15 cellular contexts compared by ENCODE assay signal in genomic region chr1:32352831-32353383, GRCh38. TPM values are rescaled to one million over a fixed set of nuclear protein-coding genes. Genes with fewer than 3 reads are reported as not detected.
A peak's percentile ranks its signal among the peaks of the same experiment; 100 is the strongest.
DNase-seq lines count a peak whose midpoint lies in the region; ATAC-seq, FAIRE-seq and TF ChIP-seq lines count a peak whose summit lies in the region.
"Had no signal": no experiment of that assay in that cellular context is flagged by ENCODE, and none has a peak within 500 bp of the region (broad histone marks: within the 10 kb centered on the region; RNA-seq: fewer than 3 reads in every experiment).

No MANE protein-coding gene starts in this region.

- ATAC-seq in HepG2, result no peak
- ATAC-seq in HG03342 (IDR thresholded peaks at IDR 0.05; ENCODE audit: unreplicated experiment), result no peak
- ATAC-seq in HG03469 (IDR thresholded peaks at IDR 0.05; ENCODE audit: unreplicated experiment), result no peak

- H3K79me2 ChIP-seq in HepG2 (ENCODE audit: insufficient read depth, low read length), result no peaks in the 10 kb centered on the region

- peak overlapping the region; percentile 87 for H3K9ac ChIP-seq in HepG2 (ENCODE audit: insufficient read depth, low read depth, low read length)

- CTCF ChIA-PET in HepG2 (lab: Yijun Ruan, JAX; ENCODE audit: low intra/inter-chr PET ratio, low total read pairs), result no interaction called here

- intact Hi-C loops in ascending aorta (cut with DNase I) (no loop called here), HepG2 (cut with micrococcal nuclease; ENCODE audit: unreplicated experiment) (no loop called here)

- no peak for TF ChIP-seq RAD21 in HepG2 (CRISPR knock-in tag; IDR thresholded peaks at IDR 0.05)

- no peak for TF ChIP-seq EP300 in HepG2 (IDR thresholded peaks at IDR 0.05; ENCODE audit: low read depth in 2 of 2, low read length in 2 of 2)
- no peak for TF ChIP-seq EP300 in HepG2 (CRISPR knock-in tag; IDR thresholded peaks at IDR 0.05; ENCODE audit: borderline replicate concordance)

- H3K27me3 ChIP-seq in ascending aorta, result no peaks in the 10 kb centered on the region
- no peaks in the 10 kb centered on the region for H3K27me3 ChIP-seq in HepG2 (ENCODE audit: control insufficient read depth in 1 of 2, insufficient read depth in 2 of 2, low read length in 2 of 2)
- H3K27me3 ChIP-seq: left lung had no signal

- no peaks in the 10 kb centered on the region for H3K9me3 ChIP-seq in ascending aorta
- H3K9me3 ChIP-seq in HepG2 (ENCODE audit: low read length), result no peaks in the 10 kb centered on the region

- POLR2A ChIA-PET in HepG2 (lab: Yijun Ruan, JAX), result interaction anchor here (1.2 to 10.1 kb wide), 14 partner anchors 10 to 173 kb away, joined by 3 to 222 read pairs (median 12); partner anchors contain the start of genes BSDC1, FAM229A, HDAC1 and LCK

- DNase-seq in DMS53 (lab: John Stamatoyannopoulos, UW) (peak; percentile 34), DMS53 treated with DMSO at 0.1 percent for 48 hours (lab: John Stamatoyannopoulos, UW; ENCODE audit: unreplicated experiment) (no peak), ascending aorta (ENCODE audit: low spot score in 2 of 2) (no peak), HepG2 (ENCODE audit: low spot score) (no peak), substantia nigra (lab: John Stamatoyannopoulos, UW) (no peak), iPS-NIHi11 (ENCODE audit: low spot score) (no peak)
- DNase-seq: activated CD4-positive, CD25-positive, alpha-beta regulatory T cell treated with anti-CD3 and anti-CD28 coated beads, Interleukin-2, amount 50 U/mL, for 72 hours; cerebellar nuclear complex; left lung; NCI-H774; stimulated activated CD4-positive, alpha-beta T cell treated with anti-CD3 and anti-CD28 coated beads, Interleukin-1b, Interleukin-23, amount 100 ng/mL, for 48 hours had no signal

- peak; percentile 12 for FAIRE-seq in HepG2 (lab: Jason Lieb, UNC)
- FAIRE-seq: A204.1 had no signal

- TF ChIP-seq CTCF in ascending aorta (IDR thresholded peaks at IDR 0.05) (no peak), HepG2 (CRISPR knock-in tag; IDR thresholded peaks at IDR 0.05) (no peak)

- H3K4me1 ChIP-seq in ascending aorta (peaks cover 12 to 29% of the 10 kb centered on the region in 2 donors), HepG2 (ENCODE audit: insufficient read depth, low read length) (peaks cover 63% of the 10 kb centered on the region)

- H3K4me3 ChIP-seq in ascending aorta, result peak overlapping the region; percentile 76 to 82
- peak overlapping the region in 1 of 3 experiments; percentile 73; a peak in 1 of 6 replicates for H3K4me3 ChIP-seq in HepG2 (replicated peaks in 1 of 3; ENCODE audit: insufficient read depth in 1 of 3, low read depth in 2 of 3, low read length in 3 of 3)

- TF ChIP-seq POLR2A in HepG2 (IDR thresholded peaks at IDR 0.05; ENCODE audit: insufficient read depth in 1 of 2, low read depth in 2 of 2, low read length in 2 of 2), result no peak

- H3K27ac ChIP-seq in ascending aorta (peak overlapping the region; percentile 81 to 84), HepG2 (ENCODE audit: extremely low read length, insufficient read depth, low read length) (peak overlapping the region; percentile 92), substantia nigra (ENCODE audit: low read depth, low read length, poor library complexity, severe bottlenecking) (peak overlapping the region; percentile 98)

- no peaks in the 10 kb centered on the region for H3K36me3 ChIP-seq in ascending aorta
- no peaks in the 10 kb centered on the region for H3K36me3 ChIP-seq in HepG2 (replicated peaks in 1 of 2; ENCODE audit: control insufficient read depth in 1 of 2, insufficient read depth in 2 of 2, low read length in 2 of 2)
- H3K36me3 ChIP-seq: left lung had no signal

- in situ Hi-C loops in HepG2 (cut with HindIII; ENCODE audit: extremely low pct_ligation_motif_present, low pct_unique_long_range_greater_than_20kb), result no loop called here

- 71% methylated on average over 1 of the region's 2 CpGs for WGBS in HepG2 (ENCODE audit: low lambda C conversion rate)

- no peaks in the 10 kb centered on the region for H4K20me1 ChIP-seq in HepG2 (ENCODE audit: insufficient read depth, low read length)

- peak overlapping the region; percentile 80 for H3K4me2 ChIP-seq in HepG2 (ENCODE audit: low read depth, low read length)

- BruUV-seq in HepG2 (replicated peaks; lab: Mats Ljungman, UMichigan), result no TSS peak

- H2AFZ ChIP-seq in HepG2 (ENCODE audit: low read length), result no peak overlapping the region

RNA-seq across cellular contexts. Expression of gene FAM229A, which starts 9.4 kb away (rescaled TPM):
- 12.2 TPM for total RNA-seq in ascending aorta
- 0.31 and 3.2 TPM in 2 replicates for total RNA-seq in HepG2 (2016; rRNA removed; fragmentation: Illumina TruSeq; extraction: Trizol)
- 0.71 TPM in 1 of 2 replicates, not detected in the other for total RNA-seq in HepG2 (2016; cell fraction: cytosol; rRNA removed; fragmentation: Illumina TruSeq; extraction: Trizol; ENCODE audit: low read depth)
- total RNA-seq in HepG2 (2016; cell fraction: insoluble cytoplasmic fraction; rRNA removed; fragmentation: Illumina TruSeq; extraction: Trizol), result 0.46 and 3.1 TPM in 2 replicates
- total RNA-seq in HepG2 (2016; cell fraction: membrane; rRNA removed; fragmentation: Illumina TruSeq; extraction: Trizol), result 0.12 and 0.65 TPM in 2 replicates
- total RNA-seq in HepG2 (2016; cell fraction: nucleus; rRNA removed; fragmentation: Illumina TruSeq; extraction: Trizol), result 3.2 and 5.0 TPM in 2 replicates
- polyA plus RNA-seq in HepG2 (2011; rRNA removed), result 17.6 and 21.8 TPM in 2 replicates
- 2.4 and 5.1 TPM in 2 replicates for polyA plus RNA-seq in HepG2 (2011; cell fraction: cytosol; rRNA removed)
- polyA plus RNA-seq in HepG2 (2011; cell fraction: nucleus; rRNA removed), result 142 and 179 TPM in 2 replicates
- 7.7 and 16.0 TPM in 2 replicates for polyA plus RNA-seq in HepG2 (2012)
- 0.22 and 0.24 TPM in 2 replicates for polyA plus RNA-seq in HepG2 (2016; cell fraction: cytosol; fragmentation: Illumina TruSeq; extraction: Trizol; ENCODE audit: low read depth)
- polyA plus RNA-seq in HepG2 (2016; cell fraction: insoluble cytoplasmic fraction; fragmentation: Illumina TruSeq; extraction: Trizol; ENCODE audit: low read depth), result 0.81 and 0.98 TPM in 2 replicates
- polyA plus RNA-seq in HepG2 (2016; cell fraction: membrane; fragmentation: Illumina TruSeq; extraction: Trizol; ENCODE audit: low read depth), result 0.13 and 0.55 TPM in 2 replicates
- polyA plus RNA-seq in HepG2 (2016; cell fraction: nucleus; fragmentation: Illumina TruSeq; extraction: Trizol; ENCODE audit: insufficient read depth, low read depth), result 26.3 and 28.4 TPM in 2 replicates
- polyA minus RNA-seq in HepG2 (2011; rRNA and poly(A)+ RNA removed; ENCODE audit: low replicate concordance), result 6.1 and 8.3 TPM in 2 replicates
- polyA minus RNA-seq in HepG2 (2011; cell fraction: cytosol; rRNA and poly(A)+ RNA removed), result 1.3 and 1.8 TPM in 2 replicates
- polyA minus RNA-seq in HepG2 (2011; cell fraction: nucleus; rRNA and poly(A)+ RNA removed), result 16.6 and 17.9 TPM in 2 replicates

RNA-seq across cellular contexts. Expression of gene TSSK3, which starts 9.4 kb away (rescaled TPM):
- total RNA-seq in ascending aorta, result 4.8 TPM
- total RNA-seq in HepG2 (2016; rRNA removed; fragmentation: Illumina TruSeq; extraction: Trizol), result 0.62 and 1.0 TPM in 2 replicates
- not detected in 2 replicates for total RNA-seq in HepG2 (2016; cell fraction: cytosol; rRNA removed; fragmentation: Illumina TruSeq; extraction: Trizol; ENCODE audit: low read depth)
- 2.0 TPM in 1 of 2 replicates, not detected in the other for total RNA-seq in HepG2 (2016; cell fraction: insoluble cytoplasmic fraction; rRNA removed; fragmentation: Illumina TruSeq; extraction: Trizol)
- 0.53 TPM in 1 of 2 replicates, not detected in the other for total RNA-seq in HepG2 (2016; cell fraction: membrane; rRNA removed; fragmentation: Illumina TruSeq; extraction: Trizol)
- 0.85 and 3.2 TPM in 2 replicates for total RNA-seq in HepG2 (2016; cell fraction: nucleus; rRNA removed; fragmentation: Illumina TruSeq; extraction: Trizol)
- polyA plus RNA-seq in HepG2 (2011; rRNA removed), result 1.1 and 2.0 TPM in 2 replicates
- polyA plus RNA-seq in HepG2 (2011; cell fraction: cytosol; rRNA removed), result 0.31 and 0.35 TPM in 2 replicates
- polyA plus RNA-seq in HepG2 (2011; cell fraction: nucleus; rRNA removed), result 5.2 and 6.5 TPM in 2 replicates
- polyA plus RNA-seq in HepG2 (2012), result 5.4 and 6.5 TPM in 2 replicates
- not detected in 2 replicates for polyA plus RNA-seq in HepG2 (2016; cell fraction: cytosol; fragmentation: Illumina TruSeq; extraction: Trizol; ENCODE audit: low read depth)
- 0.23 TPM in 1 of 2 replicates, not detected in the other for polyA plus RNA-seq in HepG2 (2016; cell fraction: insoluble cytoplasmic fraction; fragmentation: Illumina TruSeq; extraction: Trizol; ENCODE audit: low read depth)
- 0.43 TPM in 1 of 2 replicates, not detected in the other for polyA plus RNA-seq in HepG2 (2016; cell fraction: membrane; fragmentation: Illumina TruSeq; extraction: Trizol; ENCODE audit: low read depth)
- polyA plus RNA-seq in HepG2 (2016; cell fraction: nucleus; fragmentation: Illumina TruSeq; extraction: Trizol; ENCODE audit: insufficient read depth, low read depth), result 3.9 TPM in 2 replicates
- polyA minus RNA-seq in HepG2 (2011; rRNA and poly(A)+ RNA removed; ENCODE audit: low replicate concordance), result 1.1 and 2.7 TPM in 2 replicates
- polyA minus RNA-seq in HepG2 (2011; cell fraction: cytosol; rRNA and poly(A)+ RNA removed), result not detected in 2 replicates
- 2.3 and 3.6 TPM in 2 replicates for polyA minus RNA-seq in HepG2 (2011; cell fraction: nucleus; rRNA and poly(A)+ RNA removed)
- total RNA-seq: HT1080 had no signal

RNA-seq across cellular contexts. Expression of gene MARCKSL1, which starts 16.9 kb away (rescaled TPM):
- 21.8 TPM for total RNA-seq in ascending aorta
- total RNA-seq in HepG2 (2016; rRNA removed; fragmentation: Illumina TruSeq; extraction: Trizol), result 81.9 and 85.1 TPM in 2 replicates
- total RNA-seq in HepG2 (2016; cell fraction: cytosol; rRNA removed; fragmentation: Illumina TruSeq; extraction: Trizol; ENCODE audit: low read depth), result 39.3 and 48.2 TPM in 2 replicates
- 79.9 and 80.4 TPM in 2 replicates for total RNA-seq in HepG2 (2016; cell fraction: insoluble cytoplasmic fraction; rRNA removed; fragmentation: Illumina TruSeq; extraction: Trizol)
- 99.4 and 121 TPM in 2 replicates for total RNA-seq in HepG2 (2016; cell fraction: membrane; rRNA removed; fragmentation: Illumina TruSeq; extraction: Trizol)
- 41.2 and 48.0 TPM in 2 replicates for total RNA-seq in HepG2 (2016; cell fraction: nucleus; rRNA removed; fragmentation: Illumina TruSeq; extraction: Trizol)
- polyA plus RNA-seq in HepG2 (2011; rRNA removed), result 134 and 155 TPM in 2 replicates
- 175 and 198 TPM in 2 replicates for polyA plus RNA-seq in HepG2 (2011; cell fraction: cytosol; rRNA removed)
- polyA plus RNA-seq in HepG2 (2011; cell fraction: nucleus; rRNA removed), result 42.9 and 54.2 TPM in 2 replicates
- 93.4 and 110 TPM in 2 replicates for polyA plus RNA-seq in HepG2 (2012)
- polyA plus RNA-seq in HepG2 (2016; cell fraction: cytosol; fragmentation: Illumina TruSeq; extraction: Trizol; ENCODE audit: low read depth), result 130 and 155 TPM in 2 replicates
- 249 and 301 TPM in 2 replicates for polyA plus RNA-seq in HepG2 (2016; cell fraction: insoluble cytoplasmic fraction; fragmentation: Illumina TruSeq; extraction: Trizol; ENCODE audit: low read depth)
- 253 and 267 TPM in 2 replicates for polyA plus RNA-seq in HepG2 (2016; cell fraction: membrane; fragmentation: Illumina TruSeq; extraction: Trizol; ENCODE audit: low read depth)
- 142 and 146 TPM in 2 replicates for polyA plus RNA-seq in HepG2 (2016; cell fraction: nucleus; fragmentation: Illumina TruSeq; extraction: Trizol; ENCODE audit: insufficient read depth, low read depth)
- polyA minus RNA-seq in HepG2 (2011; rRNA and poly(A)+ RNA removed; ENCODE audit: low replicate concordance), result 31.7 and 183 TPM in 2 replicates
- polyA minus RNA-seq in HepG2 (2011; cell fraction: cytosol; rRNA and poly(A)+ RNA removed), result 56.3 and 59.3 TPM in 2 replicates
- polyA minus RNA-seq in HepG2 (2011; cell fraction: nucleus; rRNA and poly(A)+ RNA removed), result 34.6 and 44.4 TPM in 2 replicates

RNA-seq across cellular contexts. Expression of gene BSDC1, which starts 41.3 kb away (rescaled TPM):
- total RNA-seq in ascending aorta, result 56.1 TPM
- 33.2 and 40.3 TPM in 2 replicates for total RNA-seq in HepG2 (2016; rRNA removed; fragmentation: Illumina TruSeq; extraction: Trizol)
- total RNA-seq in HepG2 (2016; cell fraction: cytosol; rRNA removed; fragmentation: Illumina TruSeq; extraction: Trizol; ENCODE audit: low read depth), result 10.7 and 10.9 TPM in 2 replicates
- 35.8 and 41.1 TPM in 2 replicates for total RNA-seq in HepG2 (2016; cell fraction: insoluble cytoplasmic fraction; rRNA removed; fragmentation: Illumina TruSeq; extraction: Trizol)
- total RNA-seq in HepG2 (2016; cell fraction: membrane; rRNA removed; fragmentation: Illumina TruSeq; extraction: Trizol), result 15.7 and 16.3 TPM in 2 replicates
- 35.4 and 45.5 TPM in 2 replicates for total RNA-seq in HepG2 (2016; cell fraction: nucleus; rRNA removed; fragmentation: Illumina TruSeq; extraction: Trizol)
- 64.2 and 81.8 TPM in 2 replicates for polyA plus RNA-seq in HepG2 (2011; rRNA removed)
- polyA plus RNA-seq in HepG2 (2011; cell fraction: cytosol; rRNA removed), result 39.7 and 41.1 TPM in 2 replicates
- 145 and 160 TPM in 2 replicates for polyA plus RNA-seq in HepG2 (2011; cell fraction: nucleus; rRNA removed)
- 41.1 and 50.3 TPM in 2 replicates for polyA plus RNA-seq in HepG2 (2012)
- 2.1 and 2.8 TPM in 2 replicates for polyA plus RNA-seq in HepG2 (2016; cell fraction: cytosol; fragmentation: Illumina TruSeq; extraction: Trizol; ENCODE audit: low read depth)
- polyA plus RNA-seq in HepG2 (2016; cell fraction: insoluble cytoplasmic fraction; fragmentation: Illumina TruSeq; extraction: Trizol; ENCODE audit: low read depth), result 28.1 and 29.2 TPM in 2 replicates
- polyA plus RNA-seq in HepG2 (2016; cell fraction: membrane; fragmentation: Illumina TruSeq; extraction: Trizol; ENCODE audit: low read depth), result 5.8 and 6.2 TPM in 2 replicates
- 54.5 and 62.2 TPM in 2 replicates for polyA plus RNA-seq in HepG2 (2016; cell fraction: nucleus; fragmentation: Illumina TruSeq; extraction: Trizol; ENCODE audit: insufficient read depth, low read depth)
- 42.3 and 46.5 TPM in 2 replicates for polyA minus RNA-seq in HepG2 (2011; rRNA and poly(A)+ RNA removed; ENCODE audit: low replicate concordance)
- polyA minus RNA-seq in HepG2 (2011; cell fraction: cytosol; rRNA and poly(A)+ RNA removed), result 22.8 and 24.4 TPM in 2 replicates
- 68.5 and 83.3 TPM in 2 replicates for polyA minus RNA-seq in HepG2 (2011; cell fraction: nucleus; rRNA and poly(A)+ RNA removed)
